8 cellular contexts compared by ENCODE assay signal in genomic region chr2:38077431-38077769, GRCh38. TPM values are rescaled to one million over a fixed set of nuclear protein-coding genes. Genes with fewer than 3 reads are reported as not detected.
DNase-seq lines count a peak whose midpoint lies in the region; TF ChIP-seq lines count a peak whose summit lies in the region.

No MANE protein-coding gene starts in this region.

- H3K9me3 Mint-ChIP-seq in nephron progenitor cell, result no peaks in the 10 kb centered on the region

- H3K36me3 ChIP-seq in BJ (ENCODE audit: control insufficient read depth, insufficient read depth, low read length) (no peaks in the 10 kb centered on the region), MG63 (peaks cover 19% of the 10 kb centered on the region), ectodermal cell (ENCODE audit: control insufficient read depth, insufficient read depth, low read length) (no peaks in the 10 kb centered on the region)

- peaks cover 30% of the 10 kb centered on the region for H3K4me1 Mint-ChIP-seq in nephron progenitor cell

- CTCF ChIA-PET in BJ (lab: Yijun Ruan, JAX) (interaction anchor here (0.6 to 2.2 kb wide), 7 partner anchors 9 to 682 kb away, joined by 3 to 14 read pairs (median 4); no protein-coding TSS in a partner anchor), GM10248 (lab: Yijun Ruan, JAX) (interaction anchor here (1.1 to 3.8 kb wide), 10 partner anchors 15 to 198 kb away, joined by 3 to 26 read pairs (median 11); partner anchors contain the start of gene RMDN2)

- TF ChIP-seq CTCF in BJ (IDR thresholded peaks at IDR 0.05; ENCODE audit: insufficient read depth, low read depth, low read length) (no peak), nephron progenitor cell (IDR thresholded peaks at IDR 0.05) (no peak), GM10248 (IDR thresholded peaks at IDR 0.05; ENCODE audit: control extremely low read depth, extremely low read depth, low read depth, missing control alignments) (no peak)

- H3K4me3 Mint-ChIP-seq in nephron progenitor cell, result peak overlapping the region; percentile 79

- peaks cover 17% of the 10 kb centered on the region for H3K4me1 ChIP-seq in ectodermal cell (ENCODE audit: control insufficient read depth, insufficient read depth, low read length)

- H3K27ac Mint-ChIP-seq in nephron progenitor cell, result no peak overlapping the region

- H3K9me3 ChIP-seq in MG63, result no peaks in the 10 kb centered on the region
- no peaks in the 10 kb centered on the region for H3K9me3 ChIP-seq in ectodermal cell (ENCODE audit: control insufficient read depth, low read length)

- no peak for DNase-seq in BJ (ENCODE audit: low read depth)
- DNase-seq in MG63, result no peak
- DNase-seq in nephron progenitor cell, result no peak
- no peak for DNase-seq in GM10248 (ENCODE audit: extremely low spot score)
- DNase-seq in kidney tubule cell (ENCODE audit: low spot score), result no peak
- DNase-seq in stimulated activated naive CD4-positive, alpha-beta T cell (lab: John Stamatoyannopoulos, UW), result no peak
- no peak for DNase-seq in NCI-H2107 treated with DMSO at 0.1 percent for 48 hours (lab: John Stamatoyannopoulos, UW; ENCODE audit: unreplicated experiment)

- POLR2A ChIA-PET in BJ (lab: Charles Lee) (no interaction called here), GM10248 (lab: Yijun Ruan, JAX) (interaction anchor here (0.7 to 1.6 kb wide), 7 partner anchors 15 to 674 kb away, joined by 3 to 13 read pairs (median 6); partner anchors contain the start of gene SRSF7)

- H3K4me3 ChIP-seq in BJ (ENCODE audit: low read depth, low read length) (peak overlapping the region; percentile 46), MG63 (peak overlapping the region; percentile 60), ectodermal cell (ENCODE audit: insufficient read depth, low read depth, low read length) (peak overlapping the region; percentile 48)

- H3K27me3 ChIP-seq in BJ (ENCODE audit: control insufficient read depth, insufficient read depth, low read length), result peaks cover 23% of the 10 kb centered on the region
- H3K27me3 ChIP-seq in MG63, result no peaks in the 10 kb centered on the region
- peaks cover 64% of the 10 kb centered on the region for H3K27me3 ChIP-seq in ectodermal cell (ENCODE audit: control insufficient read depth, insufficient read depth, low read length, poor library complexity, severe bottlenecking)

- no peaks in the 10 kb centered on the region for H3K36me3 Mint-ChIP-seq in nephron progenitor cell (ENCODE audit: low read depth)

- 33 to 36% methylated on average over 12 of the region's 12 CpGs for WGBS in ectodermal cell, 2 experiments

- H3K27ac ChIP-seq in ectodermal cell (ENCODE audit: insufficient read depth, low read depth, low read length, poor library complexity, severe bottlenecking), result no peak overlapping the region

- peaks cover 84% of the 10 kb centered on the region for H3K27me3 Mint-ChIP-seq in nephron progenitor cell (ENCODE audit: low read depth, poor library complexity)

RNA-seq across cellular contexts. Expression of gene CYP1B1, which starts 1.4 kb away (rescaled TPM):
- polyA plus RNA-seq in BJ (2011; rRNA removed), result 1.4 and 1.8 TPM in 2 replicates
- polyA minus RNA-seq in BJ (2011; rRNA and poly(A)+ RNA removed), result 3.0 and 3.3 TPM in 2 replicates
- total RNA-seq in MG63 (2014; rRNA removed; shearing (Covaris generic); ENCODE audit: low replicate concordance), result 21.1 and 27.7 TPM in 2 replicates
- 2.4 TPM for polyA plus RNA-seq in ectodermal cell (2013, experiment 1 of 4)
- 2.2 TPM for polyA plus RNA-seq in ectodermal cell (2013, experiment 2 of 4)
- 2.3 TPM for polyA plus RNA-seq in ectodermal cell (2013, experiment 3 of 4)
- 3.2 TPM for polyA plus RNA-seq in ectodermal cell (2013, experiment 4 of 4)
